9 cellular contexts compared by ENCODE assay signal in genomic region chr15:74793135-74794028, GRCh38. TPM values are rescaled to one million over a fixed set of nuclear protein-coding genes. Genes with fewer than 3 reads are reported as not detected.
DNase-seq lines count a peak whose midpoint lies in the region; ATAC-seq lines count a peak whose summit lies in the region.
"Had no signal": no experiment of that assay in that cellular context is flagged by ENCODE, and none has a peak within 500 bp of the region (broad histone marks: within the 10 kb centered on the region; RNA-seq: fewer than 3 reads in every experiment).

No MANE protein-coding gene starts in this region.

- DNase-seq in ELR (ENCODE audit: low read depth) (peak; percentile 45), T-helper 1 cell (peak; percentile 54 to 77 (median 65)), neuronal stem cell (ENCODE audit: low spot score) (no peak), NCI-H2081 treated with DMSO at 0.1 percent for 48 hours (lab: John Stamatoyannopoulos, UW) (no peak), SK-N-DZ (ENCODE audit: low spot score) (no peak), AML-193 (lab: John Stamatoyannopoulos, UW) (no peak)
- DNase-seq in activated naive CD8-positive, alpha-beta T cell treated with anti-CD3 and anti-CD28 coated beads, Interleukin-2, amount 10 ng/mL, durations not matched to agents 7 days and 5 days, result peak; percentile 78

- no peak overlapping the region for H3K14ac ChIP-seq in neuronal stem cell (ENCODE audit: low read length)

- H3K4me3 Mint-ChIP-seq in activated naive CD8-positive, alpha-beta T cell treated with anti-CD3 and anti-CD28 coated beads, Interleukin-2, amount 10 ng/mL, durations not matched to agents 7 days and 5 days, result peak overlapping the region; percentile 69

- POLR2A ChIA-PET in activated naive CD8-positive, alpha-beta T cell treated with anti-CD3 and anti-CD28 coated beads, Interleukin-2, amount 10 ng/mL, durations not matched to agents 7 days and 5 days (lab: Charles Lee), result interaction anchor here (0.5 to 20.1 kb wide), 7 partner anchors 10 to 160 kb away, joined by 3 to 709 read pairs (median 4); partner anchors contain the start of gene CSK

- no peak overlapping the region for H2BK120ac ChIP-seq in neuronal stem cell (ENCODE audit: low read depth, low read length)

- peak; percentile 21 for ATAC-seq in activated naive CD8-positive, alpha-beta T cell treated with anti-CD3 and anti-CD28 coated beads, Interleukin-2, amount 10 ng/mL, durations not matched to agents 7 days and 5 days (ENCODE audit: low read depth)
- ATAC-seq in esophagus mucosa, result no peak

- no peak overlapping the region for H3K4me3 ChIP-seq in neuronal stem cell (ENCODE audit: low read length in 2 of 2)
- H3K4me3 ChIP-seq: thoracic aorta had no signal

- no peak overlapping the region for H3K4me2 ChIP-seq in neuronal stem cell (ENCODE audit: insufficient read depth, low read length, poor library complexity, severe bottlenecking)

- peak overlapping the region; percentile 65 for H3K18ac ChIP-seq in neuronal stem cell (ENCODE audit: low read length)

- no peaks in the 10 kb centered on the region for H3K9me3 ChIP-seq in neuronal stem cell (replicated peaks in 1 of 2; ENCODE audit: control insufficient read depth in 2 of 2, insufficient read depth in 1 of 2, low read depth in 1 of 2, low read length in 2 of 2)
- H3K9me3 ChIP-seq: thoracic aorta had no signal

- H3K9ac ChIP-seq in neuronal stem cell (ENCODE audit: low read depth, low read length, poor library complexity), result no peak overlapping the region

- H3K23ac ChIP-seq in neuronal stem cell (ENCODE audit: low read depth, low read length, poor library complexity), result no peak overlapping the region

- H3K27me3 Mint-ChIP-seq in activated naive CD8-positive, alpha-beta T cell treated with anti-CD3 and anti-CD28 coated beads, Interleukin-2, amount 10 ng/mL, durations not matched to agents 7 days and 5 days, result no peaks in the 10 kb centered on the region

- H2AFZ ChIP-seq in neuronal stem cell (ENCODE audit: low read length), result no peak overlapping the region

- H3K36me3 Mint-ChIP-seq in activated naive CD8-positive, alpha-beta T cell treated with anti-CD3 and anti-CD28 coated beads, Interleukin-2, amount 10 ng/mL, durations not matched to agents 7 days and 5 days, result peaks cover 24% of the 10 kb centered on the region

- peak overlapping the region; percentile 87 for H3K27ac Mint-ChIP-seq in activated naive CD8-positive, alpha-beta T cell treated with anti-CD3 and anti-CD28 coated beads, Interleukin-2, amount 10 ng/mL, durations not matched to agents 7 days and 5 days

- H3K27me3 ChIP-seq in neuronal stem cell (ENCODE audit: control insufficient read depth in 3 of 3, insufficient read depth in 3 of 3, low read depth in 1 of 3, low read length in 3 of 3), result no peaks in the 10 kb centered on the region

- H3K4me1 ChIP-seq in neuronal stem cell (ENCODE audit: control insufficient read depth in 2 of 2, insufficient read depth in 1 of 2, low read depth in 1 of 2, low read length in 2 of 2), result peaks cover 11 to 19% of the 10 kb centered on the region in 2 donors

- H3K79me1 ChIP-seq in neuronal stem cell (ENCODE audit: low read depth, low read length), result peaks cover 12% of the 10 kb centered on the region

- no peaks in the 10 kb centered on the region for H3K9me3 Mint-ChIP-seq in activated naive CD8-positive, alpha-beta T cell treated with anti-CD3 and anti-CD28 coated beads, Interleukin-2, amount 10 ng/mL, durations not matched to agents 7 days and 5 days

- no peak overlapping the region for H2AK5ac ChIP-seq in neuronal stem cell (ENCODE audit: low read depth, low read length)

- no peak overlapping the region for H4K91ac ChIP-seq in neuronal stem cell (ENCODE audit: low read depth, low read length, poor library complexity)

- H2BK15ac ChIP-seq in neuronal stem cell (ENCODE audit: low read length), result no peak overlapping the region

- peaks cover 72% of the 10 kb centered on the region for H3K4me1 Mint-ChIP-seq in activated naive CD8-positive, alpha-beta T cell treated with anti-CD3 and anti-CD28 coated beads, Interleukin-2, amount 10 ng/mL, durations not matched to agents 7 days and 5 days

- no CpG with 5 or more reads among the region's 12 CpGs for whole genome bisulfite sequencing in neuronal stem cell (ENCODE audit: extremely low coverage in 2 of 2, insufficient read length in 2 of 2, insufficient replicate concordance in 1 of 2), 2 donors

- H2BK5ac ChIP-seq in neuronal stem cell (ENCODE audit: low read length), result no peak overlapping the region

- no peak overlapping the region for H3K27ac ChIP-seq in neuronal stem cell (replicated peaks; ENCODE audit: low read length)
- H3K27ac ChIP-seq: thoracic aorta had no signal

- no peak overlapping the region for H3K4ac ChIP-seq in neuronal stem cell (ENCODE audit: low read length)

- H2BK12ac ChIP-seq in neuronal stem cell (ENCODE audit: low read length), result no peak overlapping the region

- H4K8ac ChIP-seq in neuronal stem cell (ENCODE audit: low read depth, low read length), result no peak overlapping the region

- H3K36me3 ChIP-seq in neuronal stem cell (replicated peaks in 1 of 2; ENCODE audit: control insufficient read depth in 2 of 2, insufficient read depth in 2 of 2, low read length in 2 of 2), result peaks cover 6 to 18% of the 10 kb centered on the region in 2 donors
- H3K36me3 ChIP-seq: thoracic aorta had no signal

RNA-seq across cellular contexts. Expression of gene CSK, which starts 11.5 kb away (rescaled TPM):
- 100 to 1,000 TPM; 269 to 281 TPM for total RNA-seq in activated naive CD8-positive, alpha-beta T cell treated with anti-CD3 and anti-CD28 coated beads, Interleukin-2, amount 10 ng/mL, durations not matched to agents 7 days and 5 days
- polyA plus RNA-seq in neuronal stem cell (2013, experiment 1 of 2), result 40.7 TPM
- polyA plus RNA-seq in neuronal stem cell (2013, experiment 2 of 2), result 40.4 TPM
- 77.1 TPM for total RNA-seq in esophagus mucosa
- polyA plus RNA-seq in SK-N-DZ (2014; cell fraction: cytosol; rRNA removed), result 47.3 and 50.9 TPM in 2 replicates
- 87.5 and 113 TPM in 2 replicates for polyA plus RNA-seq in SK-N-DZ (2014; cell fraction: nucleus; rRNA removed)

RNA-seq across cellular contexts. Expression of gene LMAN1L, which starts 19.3 kb away (rescaled TPM):
- under 1 TPM; 0.36 to 0.37 TPM for total RNA-seq in activated naive CD8-positive, alpha-beta T cell treated with anti-CD3 and anti-CD28 coated beads, Interleukin-2, amount 10 ng/mL, durations not matched to agents 7 days and 5 days
- polyA plus RNA-seq in neuronal stem cell (2013, experiment 1 of 2), result not detected
- not detected for polyA plus RNA-seq in neuronal stem cell (2013, experiment 2 of 2)
- not detected for total RNA-seq in esophagus mucosa
- polyA plus RNA-seq in SK-N-DZ (2014; cell fraction: cytosol; rRNA removed), result not detected in 2 replicates
- 1.2 TPM in 1 of 2 replicates, not detected in the other for polyA plus RNA-seq in SK-N-DZ (2014; cell fraction: nucleus; rRNA removed)
- total RNA-seq: thoracic aorta had no signal

RNA-seq across cellular contexts. Expression of gene CPLX3, which starts 33.0 kb away (rescaled TPM):
- under 1 TPM; 0.17 to 0.28 TPM for total RNA-seq in activated naive CD8-positive, alpha-beta T cell treated with anti-CD3 and anti-CD28 coated beads, Interleukin-2, amount 10 ng/mL, durations not matched to agents 7 days and 5 days
- polyA plus RNA-seq in neuronal stem cell (2013, experiment 1 of 2), result 0.03 TPM
- polyA plus RNA-seq in neuronal stem cell (2013, experiment 2 of 2), result 0.03 TPM
- total RNA-seq in esophagus mucosa, result not detected
- polyA plus RNA-seq in SK-N-DZ (2014; cell fraction: cytosol; rRNA removed), result 6.2 and 8.3 TPM in 2 replicates
- polyA plus RNA-seq in SK-N-DZ (2014; cell fraction: nucleus; rRNA removed), result 2.9 and 6.4 TPM in 2 replicates
- total RNA-seq: thoracic aorta had no signal

RNA-seq across cellular contexts. Expression of gene CYP1A2, which starts 44.7 kb away (rescaled TPM):
- total RNA-seq in activated naive CD8-positive, alpha-beta T cell treated with anti-CD3 and anti-CD28 coated beads, Interleukin-2, amount 10 ng/mL, durations not matched to agents 7 days and 5 days, result not detected
- polyA plus RNA-seq in neuronal stem cell (2013, experiment 1 of 2), result not detected
- polyA plus RNA-seq in neuronal stem cell (2013, experiment 2 of 2), result not detected
- total RNA-seq in esophagus mucosa, result not detected
- polyA plus RNA-seq in SK-N-DZ (2014; cell fraction: cytosol; rRNA removed), result not detected in 2 replicates
- not detected in 2 replicates for polyA plus RNA-seq in SK-N-DZ (2014; cell fraction: nucleus; rRNA removed)
- total RNA-seq: thoracic aorta had no signal

RNA-seq across cellular contexts. Expression of gene ULK3, which starts 49.6 kb away (rescaled TPM):
- 10 to 100 TPM; 59.9 to 60.4 TPM for total RNA-seq in activated naive CD8-positive, alpha-beta T cell treated with anti-CD3 and anti-CD28 coated beads, Interleukin-2, amount 10 ng/mL, durations not matched to agents 7 days and 5 days
- polyA plus RNA-seq in neuronal stem cell (2013, experiment 1 of 2), result 16.2 TPM
- polyA plus RNA-seq in neuronal stem cell (2013, experiment 2 of 2), result 15.9 TPM
- 43.3 TPM for total RNA-seq in esophagus mucosa
- 44.6 and 52.1 TPM in 2 replicates for polyA plus RNA-seq in SK-N-DZ (2014; cell fraction: cytosol; rRNA removed)
- polyA plus RNA-seq in SK-N-DZ (2014; cell fraction: nucleus; rRNA removed), result 413 and 419 TPM in 2 replicates

Comparison
In these comparisons a context has a peak if more than half of its experiments do, and no peak if none do; other contexts are left out.
1. DNase-seq: peak in ELR (single experiment), T-helper 1 cell (5 of 5) and activated naive CD8-positive, alpha-beta T cell treated with anti-CD3 and anti-CD28 coated beads, Interleukin-2, amount 10 ng/mL, durations not matched to agents 7 days and 5 days (single experiment); none in neuronal stem cell (single experiment), NCI-H2081 treated with DMSO at 0.1 percent for 48 hours (single experiment), SK-N-DZ (single experiment) and AML-193 (0 of 2).